1 cellular context compared by ENCODE assay signal in the genomic region with DNA sequence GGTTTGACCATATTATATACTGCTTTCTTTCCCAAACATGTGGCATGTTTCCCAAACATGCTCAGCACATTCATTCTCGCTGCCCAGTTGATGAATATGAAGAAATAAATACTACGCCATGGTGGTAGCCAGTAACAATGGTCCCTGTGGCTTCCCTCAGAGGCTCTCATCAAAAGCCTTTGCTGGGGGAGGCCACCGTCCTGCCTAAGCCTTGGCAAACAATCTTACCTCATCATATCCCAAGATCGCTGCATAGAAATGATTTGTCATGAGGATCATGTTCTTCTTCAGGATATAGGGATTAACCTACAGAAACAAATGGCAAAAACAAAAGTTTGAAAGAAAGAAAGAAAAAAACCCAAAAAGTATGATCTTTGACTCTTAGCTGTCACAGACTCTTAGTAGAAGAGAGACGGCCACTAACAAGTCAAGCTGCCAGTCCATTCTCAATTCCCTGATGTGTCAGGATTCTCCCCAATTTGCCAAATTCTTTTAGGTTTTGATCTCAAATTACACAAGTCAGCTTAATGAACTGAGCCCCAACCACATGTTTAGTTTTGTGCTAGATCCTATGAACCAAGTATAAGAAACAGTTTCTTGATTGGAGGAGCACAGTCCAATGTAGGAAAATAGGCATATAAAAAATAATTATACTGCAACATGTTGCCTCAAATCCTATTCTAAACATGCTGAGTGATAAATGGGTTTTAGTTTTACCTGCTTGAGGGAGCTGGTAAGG.
TF ChIP-seq lines count a peak whose summit lies in the region.

No MANE protein-coding gene starts in this region.

TF ChIP-seq in SK-N-SH, 30 proteins besides CTCF, POLR2A, EP300 and RAD21:
- TF ChIP-seq NFIC (IDR thresholded peaks at IDR 0.05; ENCODE audit: borderline replicate concordance) (no peak), SIN3A (IDR thresholded peaks at IDR 0.05; ENCODE audit: borderline replicate concordance, low read depth, low read length) (no peak), POLR2AphosphoS5 (IDR thresholded peaks at IDR 0.05; ENCODE audit: low read depth, low read length) (no peak), CHD2 (IDR thresholded peaks at IDR 0.05; ENCODE audit: low read length, partially characterized antibody) (no peak), USF2 (IDR thresholded peaks at IDR 0.05; ENCODE audit: borderline replicate concordance, low read depth, low read length) (no peak), MXI1 (IDR thresholded peaks at IDR 0.05; ENCODE audit: low read depth, low read length) (no peak), JUND (IDR thresholded peaks at IDR 0.05) (no peak), NRF1 (IDR thresholded peaks at IDR 0.05; ENCODE audit: low read depth, low read length) (no peak), EZH2phosphoT487 (IDR thresholded peaks at IDR 0.05; ENCODE audit: borderline replicate concordance, low read depth) (no peak), TAF1 (IDR thresholded peaks at IDR 0.05; ENCODE audit: borderline replicate concordance, low read depth, low read length) (no peak)
- TF ChIP-seq, protein P1, sequence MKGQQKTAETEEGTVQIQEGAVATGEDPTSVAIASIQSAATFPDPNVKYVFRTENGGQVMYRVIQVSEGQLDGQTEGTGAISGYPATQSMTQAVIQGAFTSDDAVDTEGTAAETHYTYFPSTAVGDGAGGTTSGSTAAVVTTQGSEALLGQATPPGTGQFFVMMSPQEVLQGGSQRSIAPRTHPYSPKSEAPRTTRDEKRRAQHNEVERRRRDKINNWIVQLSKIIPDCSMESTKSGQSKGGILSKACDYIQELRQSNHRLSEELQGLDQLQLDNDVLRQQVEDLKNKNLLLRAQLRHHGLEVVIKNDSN (IDR thresholded peaks at IDR 0.05; ENCODE audit: borderline replicate concordance, low read depth): no peak
- TF ChIP-seq, protein P2, sequence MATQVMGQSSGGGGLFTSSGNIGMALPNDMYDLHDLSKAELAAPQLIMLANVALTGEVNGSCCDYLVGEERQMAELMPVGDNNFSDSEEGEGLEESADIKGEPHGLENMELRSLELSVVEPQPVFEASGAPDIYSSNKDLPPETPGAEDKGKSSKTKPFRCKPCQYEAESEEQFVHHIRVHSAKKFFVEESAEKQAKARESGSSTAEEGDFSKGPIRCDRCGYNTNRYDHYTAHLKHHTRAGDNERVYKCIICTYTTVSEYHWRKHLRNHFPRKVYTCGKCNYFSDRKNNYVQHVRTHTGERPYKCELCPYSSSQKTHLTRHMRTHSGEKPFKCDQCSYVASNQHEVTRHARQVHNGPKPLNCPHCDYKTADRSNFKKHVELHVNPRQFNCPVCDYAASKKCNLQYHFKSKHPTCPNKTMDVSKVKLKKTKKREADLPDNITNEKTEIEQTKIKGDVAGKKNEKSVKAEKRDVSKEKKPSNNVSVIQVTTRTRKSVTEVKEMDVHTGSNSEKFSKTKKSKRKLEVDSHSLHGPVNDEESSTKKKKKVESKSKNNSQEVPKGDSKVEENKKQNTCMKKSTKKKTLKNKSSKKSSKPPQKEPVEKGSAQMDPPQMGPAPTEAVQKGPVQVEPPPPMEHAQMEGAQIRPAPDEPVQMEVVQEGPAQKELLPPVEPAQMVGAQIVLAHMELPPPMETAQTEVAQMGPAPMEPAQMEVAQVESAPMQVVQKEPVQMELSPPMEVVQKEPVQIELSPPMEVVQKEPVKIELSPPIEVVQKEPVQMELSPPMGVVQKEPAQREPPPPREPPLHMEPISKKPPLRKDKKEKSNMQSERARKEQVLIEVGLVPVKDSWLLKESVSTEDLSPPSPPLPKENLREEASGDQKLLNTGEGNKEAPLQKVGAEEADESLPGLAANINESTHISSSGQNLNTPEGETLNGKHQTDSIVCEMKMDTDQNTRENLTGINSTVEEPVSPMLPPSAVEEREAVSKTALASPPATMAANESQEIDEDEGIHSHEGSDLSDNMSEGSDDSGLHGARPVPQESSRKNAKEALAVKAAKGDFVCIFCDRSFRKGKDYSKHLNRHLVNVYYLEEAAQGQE (IDR thresholded peaks at IDR 0.05; ENCODE audit: low read depth, low read length): no peak
